Comparison of ENCODE assay signal across 27 cellular contexts in the genomic region with DNA sequence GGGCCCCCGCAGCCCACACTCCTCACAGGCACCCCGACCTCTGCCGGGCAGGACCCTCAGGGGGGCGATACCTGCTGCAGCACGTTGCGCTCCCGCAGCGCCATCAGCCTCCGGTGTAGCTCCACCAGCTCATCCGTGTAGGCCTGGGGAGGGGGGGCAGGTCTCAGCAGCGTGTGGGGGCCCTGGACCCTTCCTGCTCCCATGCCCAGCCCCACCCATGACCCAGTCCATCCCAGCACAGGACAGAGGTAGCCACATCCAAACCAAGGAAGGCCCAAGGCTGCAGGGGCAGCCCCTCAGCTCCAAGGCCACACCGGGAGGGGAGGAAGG.
"Had no signal": no experiment of that assay in that cellular context is flagged by ENCODE, and none has a peak within 500 bp of the region (broad histone marks: within the 10 kb centered on the region; RNA-seq: fewer than 3 reads in every experiment).

No MANE protein-coding gene starts in this region.

- DNase-seq: activated B cell treated with CpG ODN at 0.5 μM for 24 hours; activated CD4-positive, alpha-beta memory T cell treated with anti-CD3 and anti-CD28 coated beads for 36 hours; activated CD4-positive, alpha-beta T cell treated with anti-CD3 and anti-CD28 coated beads for 4 hours; activated gamma-delta T cell; anterior cingulate cortex; body of pancreas; central memory CD4-positive, alpha-beta T cell; effector memory CD8-positive, alpha-beta T cell; glutamatergic neuron; immature natural killer cell; kidney glomerular epithelial cell; mammary epithelial cell; midbrain; stimulated activated CD4-positive, alpha-beta T cell treated with anti-CD3 and anti-CD28 coated beads, Interleukin-2, amount 100 ng/mL, for 24 hours; T1000; testis had no signal

- H3K4me1 Mint-ChIP-seq: activated B cell treated with CpG ODN at 0.5 μM for 24 hours; activated naive CD4-positive, alpha-beta T cell treated with anti-CD3 and anti-CD28 coated beads, Interleukin-2, amount 50 U/mL, for 24 hours; immature natural killer cell had no signal

- H3K4me3 ChIP-seq: body of pancreas, dorsolateral prefrontal cortex, esophagus muscularis mucosa, hepatocyte, left lung, right lobe of liver, skin epidermis, testis had no signal

- H3K9me3 ChIP-seq: body of pancreas, esophagus muscularis mucosa, left lung, right lobe of liver, testis had no signal

- H3K4me1 ChIP-seq: body of pancreas, right lobe of liver had no signal

- H3K9me3 Mint-ChIP-seq: activated B cell treated with CpG ODN at 0.5 μM for 24 hours; activated CD4-positive, alpha-beta memory T cell treated with anti-CD3 and anti-CD28 coated beads for 36 hours; activated naive CD4-positive, alpha-beta T cell treated with anti-CD3 and anti-CD28 coated beads, Interleukin-2, amount 50 U/mL, for 24 hours; activated T-helper 1 cell treated with anti-CD3 and anti-CD28 coated beads, Interleukin-12 subunit alpha, Interleukin-12 subunit beta, Interleukin-2, Interleukin-4 antibody, amounts not matched to agents 30 ng/mL and 10 ng/mL and 1 ng/mL, durations not matched to agents 14 hours and 24 hours and 36 hours; effector memory CD8-positive, alpha-beta T cell; immature natural killer cell; nephron; stimulated activated effector memory CD8-positive, alpha-beta T cell treated with anti-CD3 and anti-CD28 coated beads, Interleukin-12 subunit alpha, Interleukin-12 subunit beta, amount 100 ng/mL, for 72 hours; T-helper 1 cell treated with Interleukin-12 subunit alpha and Interleukin-12 subunit beta and Interleukin-4 antibody, amounts not matched to agents 30 μg/mL and 1 μg/mL, for 36 hours had no signal

- H3K27me3 ChIP-seq: body of pancreas, dorsolateral prefrontal cortex, esophagus muscularis mucosa, hepatocyte, left lung, right lobe of liver, testis had no signal

- H3K27ac ChIP-seq: body of pancreas, dorsolateral prefrontal cortex, esophagus muscularis mucosa, hepatocyte, left lung, right lobe of liver, skin epidermis, testis had no signal

- H3K27me3 Mint-ChIP-seq: activated B cell treated with CpG ODN at 0.5 μM for 24 hours; activated CD4-positive, alpha-beta memory T cell treated with anti-CD3 and anti-CD28 coated beads for 36 hours; activated naive CD4-positive, alpha-beta T cell treated with anti-CD3 and anti-CD28 coated beads, Interleukin-2, amount 50 U/mL, for 24 hours; effector memory CD8-positive, alpha-beta T cell had no signal

- H3K36me3 Mint-ChIP-seq: activated naive CD4-positive, alpha-beta T cell treated with anti-CD3 and anti-CD28 coated beads, Interleukin-2, amount 50 U/mL, for 24 hours had no signal

- H3K4me3 Mint-ChIP-seq: activated B cell treated with CpG ODN at 0.5 μM for 24 hours; activated CD4-positive, alpha-beta memory T cell treated with anti-CD3 and anti-CD28 coated beads for 36 hours; activated naive CD4-positive, alpha-beta T cell treated with anti-CD3 and anti-CD28 coated beads, Interleukin-2, amount 50 U/mL, for 24 hours; activated T-helper 1 cell treated with anti-CD3 and anti-CD28 coated beads, Interleukin-12 subunit alpha, Interleukin-12 subunit beta, Interleukin-2, Interleukin-4 antibody, amounts not matched to agents 30 ng/mL and 10 ng/mL and 1 ng/mL, durations not matched to agents 14 hours and 24 hours and 36 hours; effector memory CD8-positive, alpha-beta T cell; immature natural killer cell; nephron; stimulated activated effector memory CD8-positive, alpha-beta T cell treated with anti-CD3 and anti-CD28 coated beads, Interleukin-12 subunit alpha, Interleukin-12 subunit beta, amount 100 ng/mL, for 72 hours; T-helper 1 cell treated with Interleukin-12 subunit alpha and Interleukin-12 subunit beta and Interleukin-4 antibody, amounts not matched to agents 30 μg/mL and 1 μg/mL, for 36 hours had no signal

- H3K27ac Mint-ChIP-seq: activated B cell treated with CpG ODN at 0.5 μM for 24 hours; activated CD4-positive, alpha-beta memory T cell treated with anti-CD3 and anti-CD28 coated beads for 36 hours; activated naive CD4-positive, alpha-beta T cell treated with anti-CD3 and anti-CD28 coated beads, Interleukin-2, amount 50 U/mL, for 24 hours; activated T-helper 1 cell treated with anti-CD3 and anti-CD28 coated beads, Interleukin-12 subunit alpha, Interleukin-12 subunit beta, Interleukin-2, Interleukin-4 antibody, amounts not matched to agents 30 ng/mL and 10 ng/mL and 1 ng/mL, durations not matched to agents 14 hours and 24 hours and 36 hours; effector memory CD8-positive, alpha-beta T cell; immature natural killer cell; nephron; stimulated activated effector memory CD8-positive, alpha-beta T cell treated with anti-CD3 and anti-CD28 coated beads, Interleukin-12 subunit alpha, Interleukin-12 subunit beta, amount 100 ng/mL, for 72 hours; T-helper 1 cell treated with Interleukin-12 subunit alpha and Interleukin-12 subunit beta and Interleukin-4 antibody, amounts not matched to agents 30 μg/mL and 1 μg/mL, for 36 hours had no signal

- H2AFZ ChIP-seq: hepatocyte had no signal

- ATAC-seq: body of pancreas; effector memory CD8-positive, alpha-beta T cell; left lung; right lobe of liver; stimulated activated effector memory CD8-positive, alpha-beta T cell treated with anti-CD3 and anti-CD28 coated beads, Interleukin-12 subunit alpha, Interleukin-12 subunit beta, amount 100 ng/mL, for 72 hours had no signal

- H3K4me2 ChIP-seq: hepatocyte had no signal
